ENCODE assay signal across 1 cellular context in genomic region chr2:42928161-42928691, GRCh38.
TF ChIP-seq lines count a peak whose summit lies in the region.

No MANE protein-coding gene starts in this region.

TF ChIP-seq in K562, 482 proteins besides CTCF, POLR2A, EP300 and RAD21 (continued from another document):
- TF ChIP-seq CUX1 (CRISPR knock-in tag; IDR thresholded peaks at IDR 0.05), result no peak
- no peak for TF ChIP-seq MGA (IDR thresholded peaks at IDR 0.05)
- TF ChIP-seq ZNF146 (CRISPR knock-in tag; IDR thresholded peaks at IDR 0.05; ENCODE audit: unreplicated experiment), result no peak
